ENCODE assay signal across 13 cellular contexts in the genomic region with DNA sequence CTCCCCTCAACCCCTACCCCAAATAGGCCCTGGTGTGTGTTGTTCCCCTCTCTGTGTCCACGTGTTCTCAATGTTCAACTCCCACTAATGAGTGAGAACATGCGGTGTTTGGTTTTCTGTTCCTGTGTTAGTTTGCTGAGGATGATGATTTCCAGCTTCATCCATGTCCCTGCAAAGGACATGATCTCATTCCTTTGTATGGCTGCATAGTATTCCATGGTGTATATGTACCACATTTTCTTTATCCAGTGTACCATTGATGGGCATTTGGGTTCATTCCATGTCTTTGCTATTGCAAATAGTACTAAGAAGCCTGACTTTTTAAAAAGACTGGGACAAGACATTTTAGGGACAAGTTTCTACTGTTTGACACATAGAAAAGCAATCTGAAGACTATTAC. TPM values are rescaled to one million over a fixed set of nuclear protein-coding genes. Genes with fewer than 3 reads are reported as not detected.
DNase-seq lines count a peak whose midpoint lies in the region; TF ChIP-seq lines count a peak whose summit lies in the region.
"Not testable (repeated sequence)": the region's sequence is repeated elsewhere in the genome, so short reads cannot be mapped to it uniquely, and the experiment has no call there.
"Had no signal": no experiment of that assay in that cellular context is flagged by ENCODE, and none has a peak within 500 bp of the region (broad histone marks: within the 10 kb centered on the region; RNA-seq: fewer than 3 reads in every experiment).

No MANE protein-coding gene starts in this region.

- not testable (repeated sequence) for H3K4me2 ChIP-seq in smooth muscle cell

- H3K4me1 Mint-ChIP-seq in endodermal cell, result peaks cover 65% of the 10 kb centered on the region

- not testable (repeated sequence) for H2AFZ ChIP-seq in smooth muscle cell (ENCODE audit: low read depth)

- H3K27me3 Mint-ChIP-seq in endodermal cell (ENCODE audit: insufficient read depth), result not testable (repeated sequence)

- not testable (repeated sequence) for TF ChIP-seq CTCF in A673 (conservative IDR thresholded peaks at IDR 0.05; ENCODE audit: low read depth, low read length); HEK293 (tag by site-specific recombination; IDR thresholded peaks at IDR 0.05); endodermal cell (conservative IDR thresholded peaks at IDR 0.05); right atrium auricular region (IDR thresholded peaks at IDR 0.05); smooth muscle cell (IDR thresholded peaks at IDR 0.05; ENCODE audit: borderline replicate concordance, insufficient read depth, poor library complexity, severe bottlenecking)

- not testable (repeated sequence) for DNase-seq in A673 (ENCODE audit: low spot score); SK-N-MC (ENCODE audit: low read depth, low spot score); endodermal cell; right atrium auricular region (ENCODE audit: low spot score); smooth muscle cell (lab: John Stamatoyannopoulos, UW; ENCODE audit: unreplicated experiment)

- not testable (repeated sequence) for H3K4me3 ChIP-seq in A673 (ENCODE audit: low read depth, low read length, poor library complexity, severe bottlenecking); HEK293 (ENCODE audit: low read depth, low read length); SK-N-MC; endodermal cell (ENCODE audit: low read length); right atrium auricular region; smooth muscle cell

- not testable (repeated sequence) for H3K36me3 Mint-ChIP-seq in endodermal cell (ENCODE audit: low read depth)

- H3F3A ChIP-seq in smooth muscle cell (ENCODE audit: low read depth), result peaks cover 37% of the 10 kb centered on the region

- CTCF ChIA-PET in A673 (lab: Charles Lee), result not testable (repeated sequence)
- CTCF ChIA-PET in HEK293 (lab: Yijun Ruan, JAX), result interaction anchor here (2.0 kb wide), 1 partner anchor 26 kb away, joined by 6 read pairs; no protein-coding TSS in a partner anchor

- peaks cover 65% of the 10 kb centered on the region for H3K4me1 ChIP-seq in A673 (ENCODE audit: insufficient read depth, low read length, poor library complexity, severe bottlenecking)
- H3K4me1 ChIP-seq in HEK293 (ENCODE audit: control insufficient read depth, insufficient read depth, low read length), result not testable (repeated sequence)
- peaks cover 16% of the 10 kb centered on the region for H3K4me1 ChIP-seq in endodermal cell (ENCODE audit: control insufficient read depth, insufficient read depth, low read length)
- H3K4me1 ChIP-seq in right atrium auricular region, result peaks cover 0 to 54% of the 10 kb centered on the region in 2 donors
- peaks cover 47% of the 10 kb centered on the region for H3K4me1 ChIP-seq in smooth muscle cell (ENCODE audit: low read depth)

- H3K9me3 ChIP-seq in A673 (ENCODE audit: low read depth, low read length, poor library complexity, severe bottlenecking); HEK293 (ENCODE audit: control insufficient read depth, insufficient read depth, low read depth, low read length); SK-N-MC (ENCODE audit: low read depth, low read length); endodermal cell (ENCODE audit: control insufficient read depth, low read length); right atrium auricular region; smooth muscle cell (replicated peaks; ENCODE audit: low read depth): not testable (repeated sequence)

- H3K9me3 Mint-ChIP-seq in endodermal cell, result not testable (repeated sequence)

- not testable (repeated sequence) for H3K4me3 Mint-ChIP-seq in endodermal cell

- intact Hi-C loops in A673 (cut with micrococcal nuclease; ENCODE audit: unreplicated experiment), result not testable (repeated sequence)

- peak overlapping the region; percentile 70 for H3K27ac ChIP-seq in A673 (ENCODE audit: low read depth, low read length, poor library complexity, severe bottlenecking)
- H3K27ac ChIP-seq in HEK293 (ENCODE audit: extremely low read depth, low read depth, low read length); endodermal cell (ENCODE audit: low read depth, low read length): not testable (repeated sequence)
- H3K27ac ChIP-seq in SK-N-MC, result peak overlapping the region; percentile 95; the same call in 1 of the 2 replicates
- H3K27ac ChIP-seq in right atrium auricular region, result peak overlapping the region; percentile 14 to 16
- H3K27ac ChIP-seq in smooth muscle cell (ENCODE audit: low read depth), result peak overlapping the region; percentile 24

- H3K27me3 ChIP-seq in A673 (replicated peaks; ENCODE audit: insufficient read depth, low read depth, low read length, poor library complexity); endodermal cell (ENCODE audit: control insufficient read depth, insufficient read depth, low read length, poor library complexity, severe bottlenecking); right atrium auricular region; smooth muscle cell (ENCODE audit: low read depth): not testable (repeated sequence)

- POLR2A ChIA-PET in A673 (lab: Charles Lee; ENCODE audit: low non-redundant PET); HEK293 (lab: Yijun Ruan, JAX): not testable (repeated sequence)

- H3K27ac Mint-ChIP-seq in endodermal cell, result peak overlapping the region; percentile 84

- not testable (repeated sequence) for BruUV-seq in A673 (replicated peaks; lab: Mats Ljungman, UMichigan)

- H3K36me3 ChIP-seq in A673 (ENCODE audit: insufficient read depth, low read length, poor library complexity, severe bottlenecking); HEK293 (ENCODE audit: control insufficient read depth in 2 of 2, insufficient read depth in 1 of 2, low read length in 2 of 2); SK-N-MC (ENCODE audit: insufficient read depth, low read length); right atrium auricular region; smooth muscle cell (ENCODE audit: low read depth): not testable (repeated sequence)
- H3K36me3 ChIP-seq in endodermal cell (ENCODE audit: control insufficient read depth, insufficient read depth, low read length), result peaks cover 15% of the 10 kb centered on the region

- H3K79me2 ChIP-seq in smooth muscle cell (ENCODE audit: low read depth), result peaks cover 74% of the 10 kb centered on the region

- peaks cover 11% of the 10 kb centered on the region for H4K20me1 ChIP-seq in smooth muscle cell (ENCODE audit: low read depth)

- not testable (repeated sequence) for H3K9ac ChIP-seq in SK-N-MC (ENCODE audit: insufficient read length); endodermal cell (ENCODE audit: extremely low read depth, low read length, poor library complexity, severe bottlenecking); smooth muscle cell (ENCODE audit: low read depth)

- 100% methylated on average over 2 of the region's 2 CpGs for WGBS in endodermal cell (ENCODE audit: insufficient coverage in 1 of 2, insufficient read length in 1 of 2), 2 experiments
- WGBS in smooth muscle cell (ENCODE audit: low lambda C conversion rate), result 95% methylated on average over 2 of the region's 2 CpGs

TF ChIP-seq in HEK293, 187 proteins besides CTCF, POLR2A, EP300 and RAD21:
- TF ChIP-seq ZNF146 (tag by site-specific recombination; IDR thresholded peaks at IDR 0.05), result peak; percentile 75

RNA-seq across cellular contexts. Expression of gene SEMA6D, which starts 20.8 kb away (rescaled TPM):
- total RNA-seq in A673 (2021) (10.9 and 11.0 TPM in 2 replicates), endodermal cell (10 to 100 TPM; 23.6 to 48.7 TPM), right atrium auricular region (10 to 100 TPM; 12.2 to 14.3 TPM), smooth muscle cell (44.9 and 63.6 TPM in 2 replicates)
- 58.9 TPM for polyA plus RNA-seq in endodermal cell (2013, experiment 1 of 2)
- polyA plus RNA-seq in endodermal cell (2013, experiment 2 of 2), result 45.9 TPM
- 31.4 and 32.4 TPM in 2 replicates for polyA plus RNA-seq in smooth muscle cell
- total RNA-seq: A172; CD4-positive, alpha-beta memory T cell; CD4-positive, CD25-positive, alpha-beta regulatory T cell; CD8-positive, alpha-beta memory T cell; G401 had no signal
- polyA plus RNA-seq: A549; CD14-positive monocyte; CD4-positive, alpha-beta memory T cell; CD4-positive, CD25-positive, alpha-beta regulatory T cell; CD8-positive, alpha-beta memory T cell had no signal
